Comparison of ENCODE assay signal across 1 cellular context in genomic region chr6:43911625-43912577, GRCh38.
TF ChIP-seq lines count a peak whose summit lies in the region.

No MANE protein-coding gene starts in this region.

TF ChIP-seq in HepG2, 621 proteins besides CTCF, POLR2A, EP300 and RAD21 (continued from another document and continues in another):
- TF ChIP-seq ZBTB49 (CRISPR knock-in tag; IDR thresholded peaks at IDR 0.05; ENCODE audit: borderline replicate concordance) (peak; percentile 35; the same call in 1 of the 2 replicates), ZMYM3 (CRISPR knock-in tag; IDR thresholded peaks at IDR 0.05) (peak; percentile 93), ZNF354B (CRISPR knock-in tag; IDR thresholded peaks at IDR 0.05) (no peak), ZNF556 (CRISPR knock-in tag; IDR thresholded peaks at IDR 0.05; ENCODE audit: borderline replicate concordance) (no peak), JUN (CRISPR knock-in tag; IDR thresholded peaks at IDR 0.05) (no peak), PAX8 (CRISPR knock-in tag; IDR thresholded peaks at IDR 0.05; ENCODE audit: borderline replicate concordance) (no peak), ZNF713 (CRISPR knock-in tag; IDR thresholded peaks at IDR 0.05) (peak; percentile 30; the same call in 1 of the 2 replicates), ZNF776 (CRISPR knock-in tag; IDR thresholded peaks at IDR 0.05) (no peak), ZNF460 (CRISPR knock-in tag; IDR thresholded peaks at IDR 0.05; ENCODE audit: borderline replicate concordance) (no peak), ZNF598 (CRISPR knock-in tag; IDR thresholded peaks at IDR 0.05; ENCODE audit: borderline replicate concordance) (no peak), ZNF33B (CRISPR knock-in tag; IDR thresholded peaks at IDR 0.05) (0 out of 2 replicates have a peak, but pooled peaks have one; percentile 15), AGO2 (optimal IDR thresholded peaks at IDR 0.05; ENCODE audit: low read depth, low read length) (no peak), ZNF792 (CRISPR knock-in tag; IDR thresholded peaks at IDR 0.05) (no peak), ZNF205 (CRISPR knock-in tag; IDR thresholded peaks at IDR 0.05) (no peak), BRCA1 (CRISPR knock-in tag; IDR thresholded peaks at IDR 0.05) (peak; percentile 54; the same call in 1 of the 2 replicates), ZNF574 (CRISPR knock-in tag; IDR thresholded peaks at IDR 0.05) (peak; percentile 27; the same call in 1 of the 2 replicates), CEBPG (CRISPR knock-in tag; IDR thresholded peaks at IDR 0.05) (peak; percentile 76), FOSL2 (CRISPR knock-in tag; IDR thresholded peaks at IDR 0.05) (0 out of 2 replicates have a peak, but pooled peaks have one; percentile 12), ZBTB21 (CRISPR knock-in tag; IDR thresholded peaks at IDR 0.05) (no peak), ZNF563 (CRISPR knock-in tag; IDR thresholded peaks at IDR 0.05) (0 out of 2 replicates have a peak, but pooled peaks have one; percentile 20), ZNF512 (CRISPR knock-in tag; IDR thresholded peaks at IDR 0.05) (no peak), ZBTB4 (CRISPR knock-in tag; IDR thresholded peaks at IDR 0.05; ENCODE audit: borderline replicate concordance) (no peak), ZNF17 (CRISPR knock-in tag; IDR thresholded peaks at IDR 0.05) (0 out of 2 replicates have a peak, but pooled peaks have one; percentile 55), ZNF414 (CRISPR knock-in tag; IDR thresholded peaks at IDR 0.05) (no peak), HIVEP1 (CRISPR knock-in tag; IDR thresholded peaks at IDR 0.05) (no peak), FOXA1 (IDR thresholded peaks at IDR 0.05) (no peak), FOXA1 (CRISPR knock-in tag; IDR thresholded peaks at IDR 0.05) (peak; percentile 31; the same call in 1 of the 2 replicates), STAG1 (CRISPR knock-in tag; IDR thresholded peaks at IDR 0.05) (no peak), MYNN (CRISPR knock-in tag; IDR thresholded peaks at IDR 0.05; ENCODE audit: low read depth) (no peak), PHF8 (CRISPR knock-in tag; IDR thresholded peaks at IDR 0.05) (no peak), DDIT3 (CRISPR knock-in tag; IDR thresholded peaks at IDR 0.05) (no peak), SALL1 (CRISPR knock-in tag; IDR thresholded peaks at IDR 0.05) (no peak), AFF4 (CRISPR knock-in tag; IDR thresholded peaks at IDR 0.05) (0 out of 2 replicates have a peak, but pooled peaks have one; percentile 31), HBP1 (CRISPR knock-in tag; IDR thresholded peaks at IDR 0.05; ENCODE audit: low read depth) (no peak), THYN1 (CRISPR knock-in tag; IDR thresholded peaks at IDR 0.05; ENCODE audit: borderline replicate concordance, low read depth) (no peak), ZNF839 (CRISPR knock-in tag; IDR thresholded peaks at IDR 0.05; ENCODE audit: borderline replicate concordance) (no peak), TP53 (CRISPR knock-in tag; conservative IDR thresholded peaks at IDR 0.05) (no peak), ADNP (CRISPR knock-in tag; IDR thresholded peaks at IDR 0.05) (peak; percentile 83), ZHX1 (CRISPR knock-in tag; IDR thresholded peaks at IDR 0.05; ENCODE audit: low read depth) (no peak), ZNF761 (CRISPR knock-in tag; conservative IDR thresholded peaks at IDR 0.05) (peak; percentile 8; the same call in 1 of the 2 replicates), ZNF691 (CRISPR knock-in tag; IDR thresholded peaks at IDR 0.05; ENCODE audit: borderline replicate concordance, low read depth) (0 out of 2 replicates have a peak, but pooled peaks have one; percentile 34), EHMT2 (IDR thresholded peaks at IDR 0.05; ENCODE audit: borderline replicate concordance, low read depth, low read length) (peak; percentile 51; the same call in 1 of the 2 replicates), ZNF879 (CRISPR knock-in tag; IDR thresholded peaks at IDR 0.05) (no peak), BORCS8-MEF2B (CRISPR knock-in tag; IDR thresholded peaks at IDR 0.05) (no peak)
